17 cellular contexts compared by ENCODE assay signal in genomic region chr10:128926693-128927092, GRCh38.
DNase-seq lines count a peak whose midpoint lies in the region; ATAC-seq and TF ChIP-seq lines count a peak whose summit lies in the region.
"Had no signal": no experiment of that assay in that cellular context is flagged by ENCODE, and none has a peak within 500 bp of the region (broad histone marks: within the 10 kb centered on the region; RNA-seq: fewer than 3 reads in every experiment).

No MANE protein-coding gene starts in this region.

- H3K27ac ChIP-seq in breast epithelium = peak overlapping the region; percentile 56 to 84
- H3K27ac ChIP-seq in left ventricle myocardium inferior (replicated peaks) = peak overlapping the region; percentile 79

- intact Hi-C loops in breast epithelium (cut with DNase I; ENCODE audit: low total_unique reads) (no loop called here), MCF 10A (cut with micrococcal nuclease) (no loop called here), left ventricle myocardium inferior (cut with micrococcal nuclease) (loop anchor here (10.0 kb wide), 1 partner anchor 98 kb away; no protein-coding TSS in a partner anchor)

- H3K27ac Mint-ChIP-seq in MCF 10A (ENCODE audit: low read depth, unreplicated experiment) = no peak overlapping the region
- peak overlapping the region; percentile 57 for H3K27ac Mint-ChIP-seq in nephron progenitor cell
- H3K27ac Mint-ChIP-seq: B cell; CD4-positive, alpha-beta T cell; GM23338 had no signal

- H3K27me3 ChIP-seq in breast epithelium = no peaks in the 10 kb centered on the region
- peaks cover 68% of the 10 kb centered on the region for H3K27me3 ChIP-seq in left ventricle myocardium inferior (ENCODE audit: low read depth)

- TF ChIP-seq POLR2A in breast epithelium (IDR thresholded peaks at IDR 0.05) = no peak

- BruUV-seq in MCF 10A (replicated peaks; lab: Mats Ljungman, UMichigan) = no TSS peak

- H3K36me3 Mint-ChIP-seq in MCF 10A (ENCODE audit: insufficient read depth, unreplicated experiment) = peaks cover 6% of the 10 kb centered on the region
- H3K36me3 Mint-ChIP-seq in nephron progenitor cell (ENCODE audit: low read depth) = no peaks in the 10 kb centered on the region

- H3K4me1 ChIP-seq in breast epithelium (peaks cover 6 to 13% of the 10 kb centered on the region in 2 donors), left ventricle myocardium inferior (peaks cover 16% of the 10 kb centered on the region)

- peaks cover 6% of the 10 kb centered on the region for H3K4me1 Mint-ChIP-seq in MCF 10A (ENCODE audit: insufficient read depth, unreplicated experiment)
- H3K4me1 Mint-ChIP-seq in nephron progenitor cell = peaks cover 44% of the 10 kb centered on the region
- H3K4me1 Mint-ChIP-seq: B cell had no signal

- ATAC-seq in GM21825 (IDR thresholded peaks at IDR 0.05; ENCODE audit: unreplicated experiment) = no peak
- ATAC-seq: GM12878, GM23338 had no signal

- H3K4me3 Mint-ChIP-seq in MCF 10A (ENCODE audit: unreplicated experiment) = no peak overlapping the region
- H3K4me3 Mint-ChIP-seq in nephron progenitor cell = no peak overlapping the region
- H3K4me3 Mint-ChIP-seq: B cell; CD4-positive, alpha-beta T cell; GM23338 had no signal

- POLR2A ChIA-PET in MCF 10A (lab: Yijun Ruan, JAX) = no interaction called here

- H3K27me3 Mint-ChIP-seq in MCF 10A (ENCODE audit: insufficient read depth, unreplicated experiment) (no peaks in the 10 kb centered on the region), nephron progenitor cell (ENCODE audit: low read depth, poor library complexity) (peaks cover 6% of the 10 kb centered on the region)
- H3K27me3 Mint-ChIP-seq: B cell had no signal

- no peaks in the 10 kb centered on the region for H3K9me3 ChIP-seq in breast epithelium
- no peaks in the 10 kb centered on the region for H3K9me3 ChIP-seq in left ventricle myocardium inferior (replicated peaks)

- TF ChIP-seq CTCF in breast epithelium (IDR thresholded peaks at IDR 0.05) (no peak), MCF 10A (IDR thresholded peaks at IDR 0.05; ENCODE audit: unreplicated experiment) (no peak), left ventricle myocardium inferior (IDR thresholded peaks at IDR 0.05; ENCODE audit: borderline replicate concordance) (no peak), nephron progenitor cell (IDR thresholded peaks at IDR 0.05) (no peak)

- H3K9me3 Mint-ChIP-seq in MCF 10A (ENCODE audit: unreplicated experiment) (peaks cover 22% of the 10 kb centered on the region), nephron progenitor cell (no peaks in the 10 kb centered on the region)
- H3K9me3 Mint-ChIP-seq: CD4-positive, alpha-beta T cell; GM23338 had no signal

- CTCF ChIA-PET in MCF 10A (lab: Yijun Ruan, JAX) = interaction anchor here (0.7 kb wide), 1 partner anchor 21 kb away, joined by 4 read pairs; no protein-coding TSS in a partner anchor

- DNase-seq in breast epithelium (ENCODE audit: low spot score in 2 of 2) (no peak), MCF 10A (ENCODE audit: unreplicated experiment) (no peak), left ventricle myocardium inferior (peak; percentile 60), nephron progenitor cell (no peak), NAMALWA (ENCODE audit: low spot score) (no peak), AG08395 (ENCODE audit: low spot score) (no peak)
- DNase-seq: 8988T; ACHN; C1 segment of cervical spinal cord; Calu3; CD4-positive, alpha-beta T cell; DMS 273 treated with DMSO at 0.1 percent for 48 hours; H7 had no signal

- H3K36me3 ChIP-seq in breast epithelium (no peaks in the 10 kb centered on the region), left ventricle myocardium inferior (no peaks in the 10 kb centered on the region)

- H3K4me3 ChIP-seq in breast epithelium (no peak overlapping the region), left ventricle myocardium inferior (no peak overlapping the region)
- H3K4me3 ChIP-seq: GM12878, GM23338 had no signal
